In genomic region chr16:57277586-57277985, GRCh38 we compare ENCODE assay signal across 9 cellular contexts. TPM values are rescaled to one million over a fixed set of nuclear protein-coding genes. Genes with fewer than 3 reads are reported as not detected.
DNase-seq lines count a peak whose midpoint lies in the region; ATAC-seq, FAIRE-seq and TF ChIP-seq lines count a peak whose summit lies in the region.
"Had no signal": no experiment of that assay in that cellular context is flagged by ENCODE, and none has a peak within 500 bp of the region (broad histone marks: within the 10 kb centered on the region; RNA-seq: fewer than 3 reads in every experiment).

No MANE protein-coding gene starts in this region.

- DNase-seq in HS-27A (ENCODE audit: low read depth) (peak; percentile 62), SW 1271 (lab: John Stamatoyannopoulos, UW) (peak; percentile 57 to 82), bronchial epithelial cell (ENCODE audit: low read depth) (peak; percentile 97), NK-92 (lab: John Stamatoyannopoulos, UW; ENCODE audit: unreplicated experiment) (no peak), mesothelial cell of epicardium (ENCODE audit: low spot score in 2 of 2, unreplicated experiment in 2 of 2) (no peak)

- ATAC-seq in HG03025 (IDR thresholded peaks at IDR 0.05; ENCODE audit: low FRiP score, unreplicated experiment) (no peak), HG03175 (IDR thresholded peaks at IDR 0.05; ENCODE audit: unreplicated experiment) (no peak)

- no peak for FAIRE-seq in bronchial epithelial cell (lab: Jason Lieb, UNC)

- H3K9ac ChIP-seq in skeletal muscle satellite cell (ENCODE audit: low read depth, low read length) = no peak overlapping the region

- peaks cover 10% of the 10 kb centered on the region for H3K27me3 Mint-ChIP-seq in mesothelial cell of epicardium (ENCODE audit: low read depth)

- H3K27ac Mint-ChIP-seq in mesothelial cell of epicardium = no peak overlapping the region

- no peaks in the 10 kb centered on the region for H3K27me3 ChIP-seq in bronchial epithelial cell (ENCODE audit: control insufficient read depth, insufficient read depth, low read length)
- peaks cover 25% of the 10 kb centered on the region for H3K27me3 ChIP-seq in skeletal muscle satellite cell (ENCODE audit: control insufficient read depth, insufficient read depth, low read length)

- no peaks in the 10 kb centered on the region for H3K9me3 ChIP-seq in skeletal muscle satellite cell (replicated peaks; ENCODE audit: low read length)
- H3K9me3 ChIP-seq: neutrophil had no signal

- no peak overlapping the region for H3K4me3 Mint-ChIP-seq in mesothelial cell of epicardium

- H3K4me3 ChIP-seq in bronchial epithelial cell (ENCODE audit: low read depth, low read length) (no peak overlapping the region), skeletal muscle satellite cell (ENCODE audit: low read length) (no peak overlapping the region)

- no peaks in the 10 kb centered on the region for H3K36me3 ChIP-seq in bronchial epithelial cell (ENCODE audit: control insufficient read depth, insufficient read depth, low read length)
- H3K36me3 ChIP-seq in skeletal muscle satellite cell (ENCODE audit: insufficient read depth, low read length) = no peaks in the 10 kb centered on the region
- H3K36me3 ChIP-seq: neutrophil had no signal

- H3K4me1 ChIP-seq in skeletal muscle satellite cell (ENCODE audit: control insufficient read depth, insufficient read depth, low read length) = peaks cover 10% of the 10 kb centered on the region

- no peaks in the 10 kb centered on the region for H3K9me3 Mint-ChIP-seq in mesothelial cell of epicardium

- H3K4me2 ChIP-seq in skeletal muscle satellite cell (ENCODE audit: low read length) = peak overlapping the region; percentile 49

- no peak for TF ChIP-seq CTCF in bronchial epithelial cell (IDR thresholded peaks at IDR 0.05; ENCODE audit: insufficient read depth, low read length, severe bottlenecking)
- no peak for TF ChIP-seq CTCF in mesothelial cell of epicardium (IDR thresholded peaks at IDR 0.05; ENCODE audit: unreplicated experiment)

- H3K36me3 Mint-ChIP-seq in mesothelial cell of epicardium = no peaks in the 10 kb centered on the region

- H3K4me1 Mint-ChIP-seq in mesothelial cell of epicardium = peaks cover 7% of the 10 kb centered on the region

RNA-seq across cellular contexts. Expression of gene PLLP, which starts 6.9 kb away (rescaled TPM):
- total RNA-seq in bronchial epithelial cell (3.3 and 13.7 TPM in 2 replicates), mesothelial cell of epicardium (1.1 to 1.8 TPM (median 1.2 TPM) in 3 replicates)
- under 0.01 TPM in 1 of 2 replicates, not detected in the other for total RNA-seq in skeletal muscle satellite cell (2012; rRNA removed)

RNA-seq across cellular contexts. Expression of gene ARL2BP, which starts 32.5 kb away (rescaled TPM):
- total RNA-seq in bronchial epithelial cell (63.8 and 71.3 TPM in 2 replicates), mesothelial cell of epicardium (34.4 to 38.2 TPM (median 35.9 TPM) in 3 replicates)
- total RNA-seq in skeletal muscle satellite cell (2012; rRNA removed) = 85.7 and 104 TPM in 2 replicates

Comparison
In these comparisons a context has a peak if more than half of its experiments do, and no peak if none do; other contexts are left out.
1. DNase-seq: peak in HS-27A (single experiment), SW 1271 (2 of 2) and bronchial epithelial cell (single experiment); none in NK-92 (single experiment) and mesothelial cell of epicardium (0 of 2).